9 cellular contexts compared by ENCODE assay signal in the genomic region with DNA sequence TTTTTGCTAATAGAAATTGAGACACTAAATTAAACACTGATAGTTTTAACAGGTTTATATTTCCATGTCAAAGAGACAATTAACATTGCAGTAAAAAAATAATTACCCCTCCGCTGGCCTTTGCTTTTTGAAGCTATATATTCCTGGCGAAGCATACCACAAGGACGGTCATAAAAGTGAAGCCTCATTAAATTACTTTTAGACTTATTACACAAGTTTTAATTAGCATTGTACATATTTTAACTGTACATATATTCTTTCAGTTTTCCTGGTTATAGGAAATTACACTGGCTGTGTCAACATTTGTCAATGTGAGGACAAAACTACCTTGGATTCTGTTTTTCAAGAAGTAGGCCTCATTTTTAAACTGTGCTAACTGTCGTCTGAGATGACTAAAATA. TPM values are rescaled to one million over a fixed set of nuclear protein-coding genes. Genes with fewer than 3 reads are reported as not detected.
DNase-seq lines count a peak whose midpoint lies in the region; TF ChIP-seq lines count a peak whose summit lies in the region.
"Had no signal": no experiment of that assay in that cellular context is flagged by ENCODE, and none has a peak within 500 bp of the region (broad histone marks: within the 10 kb centered on the region; RNA-seq: fewer than 3 reads in every experiment).

No MANE protein-coding gene starts in this region.

- no peaks in the 10 kb centered on the region for H3F3A ChIP-seq in GM23248 (ENCODE audit: insufficient read depth)

- peaks cover 0 to 13% (median 10%) of the 10 kb centered on the region in 11 experiments; a peak in 12 of 22 replicates for H3K36me3 ChIP-seq in BLaER1 treated with 17β-estradiol and CSF1 and Interleukin-3, amounts not matched to agents 10 nM and 100 nM
- H3K36me3 ChIP-seq in GM23248 (ENCODE audit: low read depth) (no peaks in the 10 kb centered on the region), WERI-Rb-1 (peaks cover 9% of the 10 kb centered on the region)

- H3K4me2 ChIP-seq in BLaER1 treated with 17β-estradiol and CSF1 and Interleukin-3, amounts not matched to agents 10 nM and 100 nM, result peak overlapping the region; percentile 75 to 94 (median 89)
- peak overlapping the region; percentile 75 for H3K4me2 ChIP-seq in GM23248 (ENCODE audit: unreplicated experiment)

- peak overlapping the region; percentile 84 for H2AFZ ChIP-seq in GM23248

- H3K9ac ChIP-seq in BLaER1 treated with 17β-estradiol and CSF1 and Interleukin-3, amounts not matched to agents 10 nM and 100 nM, result peak overlapping the region; percentile 84 to 98 (median 93)
- H3K9ac ChIP-seq in GM23248, result no peak overlapping the region

- peak overlapping the region; percentile 65 to 98 (median 93); a peak in 19 of 22 replicates for H3K27ac ChIP-seq in BLaER1 treated with 17β-estradiol and CSF1 and Interleukin-3, amounts not matched to agents 10 nM and 100 nM
- no peak overlapping the region for H3K27ac ChIP-seq in GM23248
- peak overlapping the region; percentile 87 for H3K27ac ChIP-seq in WERI-Rb-1

- WGBS in GM23248 (ENCODE audit: low coverage in 1 of 2, low lambda C conversion rate in 2 of 2, missing lambda C conversion rate in 2 of 2), 2 experiments, result 83 to 84% methylated on average over 4 of the region's 4 CpGs

- H3K4me1 ChIP-seq in BLaER1 treated with 17β-estradiol and CSF1 and Interleukin-3, amounts not matched to agents 10 nM and 100 nM, result peaks cover 11 to 40% (median 20%) of the 10 kb centered on the region in 10 experiments; a peak in 16 of 20 replicates
- H3K4me1 ChIP-seq in GM23248 (ENCODE audit: insufficient read depth), result peaks cover 28% of the 10 kb centered on the region

- H3K9me2 ChIP-seq in GM23248 (ENCODE audit: insufficient read depth), result no peaks in the 10 kb centered on the region

- H4K20me1 ChIP-seq in BLaER1 treated with 17β-estradiol and CSF1 and Interleukin-3, amounts not matched to agents 10 nM and 100 nM, result peaks cover 0 to 51% (median 11%) of the 10 kb centered on the region in 11 experiments; a peak in 11 of 22 replicates
- H4K20me1 ChIP-seq in GM23248 (ENCODE audit: insufficient read depth), result no peaks in the 10 kb centered on the region

- in situ Hi-C loops in GM23248 (cut with MboI), result no loop called here

- TF ChIP-seq CTCF in WERI-Rb-1 (IDR thresholded peaks at IDR 0.05; ENCODE audit: low read depth, low read length) (no peak), foreskin fibroblast (IDR thresholded peaks at IDR 0.05; ENCODE audit: low read depth, low read length) (no peak)

- DNase-seq in GM23248 (no peak), WERI-Rb-1 (no peak), foreskin fibroblast (no peak), amygdala (lab: John Stamatoyannopoulos, UW) (no peak), cerebellar nuclear complex (lab: John Stamatoyannopoulos, UW) (no peak), NCI-H146 (lab: John Stamatoyannopoulos, UW) (no peak)
- DNase-seq in activated CD4-positive, CD25-positive, alpha-beta regulatory T cell treated with anti-CD3 and anti-CD28 coated beads, Interleukin-2, amount 50 U/mL, for 72 hours, result no peak
- DNase-seq: stimulated activated CD4-positive, alpha-beta T cell treated with anti-CD3 and anti-CD28 coated beads, Interleukin-2, amount 100 ng/mL, for 48 hours had no signal

- peak overlapping the region; percentile 71 to 87 (median 80) for H3K4me3 ChIP-seq in BLaER1 treated with 17β-estradiol and CSF1 and Interleukin-3, amounts not matched to agents 10 nM and 100 nM
- peak overlapping the region; percentile 91 for H3K4me3 ChIP-seq in GM23248
- peak overlapping the region; percentile 60 for H3K4me3 ChIP-seq in WERI-Rb-1 (ENCODE audit: low read depth, low read length)
- H3K4me3 ChIP-seq in foreskin fibroblast (ENCODE audit: low read depth in 1 of 2, low read length in 2 of 2), result peak overlapping the region; percentile 71 to 90

- H3K9me3 ChIP-seq in BLaER1 treated with 17β-estradiol and CSF1 and Interleukin-3, amounts not matched to agents 10 nM and 100 nM (replicated peaks in 1 of 11), result peaks cover 14 to 24% (median 17%) of the 10 kb centered on the region in 11 experiments
- H3K9me3 ChIP-seq in GM23248 (ENCODE audit: low read depth) (no peaks in the 10 kb centered on the region), WERI-Rb-1 (ENCODE audit: severe bottlenecking) (no peaks in the 10 kb centered on the region)

- peaks cover 38% of the 10 kb centered on the region for H3K79me2 ChIP-seq in GM23248 (ENCODE audit: insufficient read depth)

- H3K27me3 ChIP-seq in BLaER1 treated with 17β-estradiol and CSF1 and Interleukin-3, amounts not matched to agents 10 nM and 100 nM, result peaks cover 79 to 97% (median 92%) of the 10 kb centered on the region in 11 experiments
- no peaks in the 10 kb centered on the region for H3K27me3 ChIP-seq in GM23248 (replicated peaks; ENCODE audit: insufficient read depth)
- H3K27me3 ChIP-seq in WERI-Rb-1 (ENCODE audit: insufficient read depth, low read depth, severe bottlenecking), result peaks cover 3% of the 10 kb centered on the region

RNA-seq across cellular contexts. Expression of gene CDKN2A, which starts 1.2 kb away (rescaled TPM):
- total RNA-seq in GM23248 (2014; rRNA removed; shearing (Covaris generic)), result 18.1 and 27.3 TPM in 2 replicates
- 42.2 and 43.6 TPM in 2 replicates for polyA plus RNA-seq in GM23248 (2016; fragmentation: Nextera tagmentation; extraction: Ambion mirVana)

RNA-seq across cellular contexts. Expression of gene CDKN2B-AS1, which starts 1.6 kb away (rescaled TPM):
- total RNA-seq in GM23248 (2014; rRNA removed; shearing (Covaris generic)), result 1.3 and 4.1 TPM in 2 replicates
- polyA plus RNA-seq in GM23248 (2016; fragmentation: Nextera tagmentation; extraction: Ambion mirVana), result 0.58 and 0.61 TPM in 2 replicates

RNA-seq across cellular contexts. Expression of gene CDKN2B, which starts 16.1 kb away (rescaled TPM):
- 5.3 and 10.6 TPM in 2 replicates for total RNA-seq in GM23248 (2014; rRNA removed; shearing (Covaris generic))
- 6.7 and 8.9 TPM in 2 replicates for polyA plus RNA-seq in GM23248 (2016; fragmentation: Nextera tagmentation; extraction: Ambion mirVana)
